Comparison of ENCODE assay signal across 10 cellular contexts in the genomic region with DNA sequence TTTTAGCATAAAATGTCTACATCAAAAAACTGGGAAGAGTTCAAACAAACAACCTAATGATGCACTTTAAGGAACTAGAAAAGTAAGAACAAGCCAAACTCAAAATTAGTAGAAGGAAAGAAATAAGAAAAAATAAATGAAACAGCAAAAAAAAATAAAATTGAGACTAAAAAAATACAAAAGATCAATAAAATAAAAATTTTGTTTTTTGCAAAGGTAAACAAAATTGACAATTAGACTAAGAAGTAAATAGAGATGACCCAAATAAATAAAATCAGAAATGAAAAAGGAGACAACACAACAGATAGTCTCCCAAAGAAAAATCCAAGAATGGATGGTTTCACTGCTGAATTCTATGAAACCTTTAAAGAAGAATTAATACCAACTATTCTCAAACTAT.
"Had no signal": no experiment of that assay in that cellular context is flagged by ENCODE, and none has a peak within 500 bp of the region (broad histone marks: within the 10 kb centered on the region; RNA-seq: fewer than 3 reads in every experiment).

No MANE protein-coding gene starts in this region.

- DNase-seq: H9, HCEC 1CT, HFFc6, KG1 had no signal

- H3K4me3 ChIP-seq: GM23338 had no signal

- H3K4me2 ChIP-seq: GM23338 had no signal

- H3K27ac ChIP-seq: HL-60 had no signal

- H3K4me3 Mint-ChIP-seq: GM23338, H9, HFFc6, IgD-negative memory B cell had no signal

- H3K9me3 Mint-ChIP-seq: GM23338, HFFc6 had no signal

- FAIRE-seq: H1, H54, HepG2 had no signal

- H3K27me3 Mint-ChIP-seq: IgD-negative memory B cell had no signal

- ATAC-seq: GM23338, HepG2 had no signal

- H3K36me3 Mint-ChIP-seq: IgD-negative memory B cell had no signal

- H3K4me1 Mint-ChIP-seq: IgD-negative memory B cell had no signal

- H2AFZ ChIP-seq: GM23338 had no signal

- H3K27ac Mint-ChIP-seq: GM23338, H9, HFFc6, IgD-negative memory B cell had no signal
